Comparison of ENCODE assay signal across 1 cellular context in genomic region chr1:244163861-244164562, GRCh38.
TF ChIP-seq lines count a peak whose summit lies in the region.

No MANE protein-coding gene starts in this region.

TF ChIP-seq in HEK293, 187 proteins besides CTCF, POLR2A, EP300 and RAD21 (continued from another document):
- peak; percentile 60 for TF ChIP-seq ZNF518A (tag by site-specific recombination; conservative IDR thresholded peaks at IDR 0.05; ENCODE audit: low read depth)
- no peak for TF ChIP-seq ZSCAN5A (tag by site-specific recombination; IDR thresholded peaks at IDR 0.05)
- no peak for TF ChIP-seq ZSCAN23 (tag by site-specific recombination; IDR thresholded peaks at IDR 0.05)
- TF ChIP-seq IKZF3 (tag by site-specific recombination; IDR thresholded peaks at IDR 0.05), result peak; percentile 7; the same call in 1 of the 2 replicates
- TF ChIP-seq ZNF660 (tag by site-specific recombination; IDR thresholded peaks at IDR 0.05), result 0 out of 2 replicates have a peak, but pooled peaks have one; percentile 57
- TF ChIP-seq ZNF433 (tag by site-specific recombination; IDR thresholded peaks at IDR 0.05; ENCODE audit: low read depth), result no peak
- TF ChIP-seq, protein P1, sequence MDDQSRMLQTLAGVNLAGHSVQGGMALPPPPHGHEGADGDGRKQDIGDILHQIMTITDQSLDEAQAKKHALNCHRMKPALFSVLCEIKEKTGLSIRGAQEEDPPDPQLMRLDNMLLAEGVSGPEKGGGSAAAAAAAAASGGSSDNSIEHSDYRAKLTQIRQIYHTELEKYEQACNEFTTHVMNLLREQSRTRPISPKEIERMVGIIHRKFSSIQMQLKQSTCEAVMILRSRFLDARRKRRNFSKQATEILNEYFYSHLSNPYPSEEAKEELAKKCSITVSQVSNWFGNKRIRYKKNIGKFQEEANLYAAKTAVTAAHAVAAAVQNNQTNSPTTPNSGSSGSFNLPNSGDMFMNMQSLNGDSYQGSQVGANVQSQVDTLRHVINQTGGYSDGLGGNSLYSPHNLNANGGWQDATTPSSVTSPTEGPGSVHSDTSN (CRISPR knock-in tag; IDR thresholded peaks at IDR 0.05), result no peak
- TF ChIP-seq ZNF629 (tag by site-specific recombination; IDR thresholded peaks at IDR 0.05), result peak; percentile 67; the same call in 1 of the 2 replicates
- 0 out of 2 replicates have a peak, but pooled peaks have one; percentile 14 for TF ChIP-seq PATZ1 (tag by site-specific recombination; IDR thresholded peaks at IDR 0.05)
